In the genomic region with DNA sequence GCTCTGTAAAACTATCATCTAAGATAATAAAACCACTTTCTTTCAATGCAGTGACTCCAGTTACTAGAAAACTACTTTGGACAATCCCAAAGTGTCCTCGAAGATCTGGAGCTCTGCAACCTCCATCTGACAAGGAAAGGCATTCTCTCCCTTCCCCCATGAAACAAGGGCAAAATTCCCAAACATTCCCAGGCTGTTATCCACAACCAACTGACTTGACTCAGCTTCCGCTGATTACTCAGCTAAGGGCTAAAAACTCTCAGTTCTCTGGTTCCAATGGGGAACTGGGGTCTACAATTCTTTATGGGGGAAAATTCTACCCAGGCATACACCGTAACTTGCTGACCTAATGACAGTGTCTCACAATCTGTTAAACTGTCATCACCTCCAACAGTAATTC, we compare ENCODE assay signal across 25 cellular contexts.
"Had no signal": no experiment of that assay in that cellular context is flagged by ENCODE, and none has a peak within 500 bp of the region (broad histone marks: within the 10 kb centered on the region; RNA-seq: fewer than 3 reads in every experiment).

No MANE protein-coding gene starts in this region.

- ATAC-seq: activated T-helper 17 cell treated with anti-CD3 and anti-CD28 coated beads, Interleukin-2, amount 50 U/mL, for 72 hours; gastroesophageal sphincter; left cardiac atrium; left ventricle myocardium superior had no signal

- H3K4me3 Mint-ChIP-seq: activated CD4-positive, alpha-beta memory T cell treated with anti-CD3 and anti-CD28 coated beads, Interleukin-2, amount 10 ng/mL, durations not matched to agents 7 days and 5 days; activated CD4-positive, alpha-beta T cell treated with anti-CD3 and anti-CD28 coated beads, Interleukin-2, amount 10 ng/mL, durations not matched to agents 7 days and 5 days; activated T-cell treated with anti-CD3 and anti-CD28 coated beads, Interleukin-2, amount 50 U/mL, for 24 hours; activated T-helper 17 cell treated with anti-CD3 and anti-CD28 coated beads, Interleukin-2, amount 50 U/mL, for 72 hours; endodermal cell; nephron had no signal

- H3K4me1 ChIP-seq: breast epithelium, esophagus muscularis mucosa, gastroesophageal sphincter, suprapubic skin, tibial artery had no signal

- H3K27me3 Mint-ChIP-seq: activated CD4-positive, alpha-beta memory T cell treated with anti-CD3 and anti-CD28 coated beads, Interleukin-2, amount 10 ng/mL, durations not matched to agents 7 days and 5 days; activated CD4-positive, alpha-beta T cell treated with anti-CD3 and anti-CD28 coated beads, Interleukin-2, amount 10 ng/mL, durations not matched to agents 7 days and 5 days; activated T-cell treated with anti-CD3 and anti-CD28 coated beads, Interleukin-2, amount 50 U/mL, for 24 hours; activated T-helper 17 cell treated with anti-CD3 and anti-CD28 coated beads, Interleukin-2, amount 50 U/mL, for 72 hours had no signal

- H3K9me3 ChIP-seq: esophagus muscularis mucosa, gastroesophageal sphincter, suprapubic skin had no signal

- DNase-seq: activated CD4-positive, alpha-beta memory T cell treated with anti-CD3 and anti-CD28 coated beads, Interleukin-2, amount 10 ng/mL, durations not matched to agents 7 days and 5 days; activated CD4-positive, alpha-beta T cell treated with anti-CD3 and anti-CD28 coated beads for 1 hour; activated CD4-positive, alpha-beta T cell treated with anti-CD3 and anti-CD28 coated beads, Interleukin-2, amount 10 ng/mL, durations not matched to agents 7 days and 5 days; activated CD8-positive, alpha-beta memory T cell treated with anti-CD3 and anti-CD28 coated beads, Interleukin-2, amount 50 U/mL, for 48 hours; activated gamma-delta T cell treated with Interleukin-2 at 50 U/mL for 16 hours; activated naive CD4-positive, alpha-beta T cell treated with anti-CD3 and anti-CD28 coated beads, Interleukin-2, amount 50 U/mL, for 16 hours; activated T-cell treated with anti-CD3 and anti-CD28 coated beads, Interleukin-2, amount 50 U/mL, for 24 hours; amniotic stem cell; central memory CD4-positive, alpha-beta T cell; endodermal cell; left cardiac atrium; left ventricle myocardium superior; stimulated activated CD4-positive, alpha-beta T cell treated with anti-CD3 and anti-CD28 coated beads, Interleukin-1b, Interleukin-23, amount 100 ng/mL, for 48 hours; stimulated activated naive CD4-positive, alpha-beta T cell; T-helper 2 cell; tibial artery had no signal

- H3K27ac Mint-ChIP-seq: activated CD4-positive, alpha-beta memory T cell treated with anti-CD3 and anti-CD28 coated beads, Interleukin-2, amount 10 ng/mL, durations not matched to agents 7 days and 5 days; activated CD4-positive, alpha-beta T cell treated with anti-CD3 and anti-CD28 coated beads, Interleukin-2, amount 10 ng/mL, durations not matched to agents 7 days and 5 days; activated T-helper 17 cell treated with anti-CD3 and anti-CD28 coated beads, Interleukin-2, amount 50 U/mL, for 72 hours; endodermal cell; nephron had no signal

- H3K79me2 ChIP-seq: hepatocyte had no signal

- H3K4me2 ChIP-seq: hepatocyte, smooth muscle cell had no signal

- H3K27ac ChIP-seq: breast epithelium, esophagus muscularis mucosa, gastroesophageal sphincter, hepatocyte, suprapubic skin, tibial artery had no signal

- H3K36me3 ChIP-seq: breast epithelium had no signal

- FAIRE-seq: keratinocyte had no signal

- H3K4me3 ChIP-seq: breast epithelium, esophagus muscularis mucosa, gastroesophageal sphincter, hepatocyte, smooth muscle cell, suprapubic skin, tibial artery had no signal

- H3K27me3 ChIP-seq: breast epithelium, esophagus muscularis mucosa, gastroesophageal sphincter, hepatocyte, suprapubic skin, tibial artery had no signal

- H2AFZ ChIP-seq: hepatocyte had no signal

- H3K4me1 Mint-ChIP-seq: endodermal cell, nephron had no signal
